In the genomic region with DNA sequence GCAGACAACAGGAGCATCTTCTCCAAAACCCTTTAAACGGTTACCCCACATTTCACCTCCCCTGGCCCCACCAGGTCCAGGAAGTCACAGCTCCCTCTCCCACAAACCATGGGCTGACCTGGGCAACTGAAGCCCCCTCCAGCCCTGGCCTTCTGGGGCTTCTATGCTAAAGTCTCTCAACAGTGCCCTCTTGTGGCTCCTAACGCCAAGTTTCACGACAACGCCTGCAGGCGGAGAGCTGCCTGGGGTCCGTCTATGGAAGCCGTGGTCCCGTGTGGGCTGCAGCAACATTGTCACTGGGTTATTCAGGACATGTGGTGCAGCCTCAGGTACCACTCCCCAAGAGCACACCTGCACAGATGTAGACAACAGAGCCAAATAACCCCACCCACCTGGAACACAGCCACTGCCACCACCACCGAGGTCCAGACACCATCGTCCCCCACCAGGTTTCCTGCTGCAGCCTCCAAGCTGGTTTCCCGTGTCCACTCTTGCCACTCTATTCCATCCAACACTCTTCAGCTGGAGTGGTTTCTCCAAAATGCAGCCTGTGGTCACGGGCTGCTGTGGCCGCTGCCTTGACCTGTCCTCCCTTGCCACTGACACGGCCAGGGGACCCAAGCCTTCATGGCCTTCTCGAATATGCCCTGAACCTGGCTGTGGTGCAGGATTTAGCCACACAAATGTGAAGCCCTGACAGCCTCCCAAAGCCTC, we compare ENCODE assay signal across 9 cellular contexts. TPM values are rescaled to one million over a fixed set of nuclear protein-coding genes. Genes with fewer than 3 reads are reported as not detected.
DNase-seq lines count a peak whose midpoint lies in the region; ATAC-seq, FAIRE-seq and TF ChIP-seq lines count a peak whose summit lies in the region.
"Had no signal": no experiment of that assay in that cellular context is flagged by ENCODE, and none has a peak within 500 bp of the region (broad histone marks: within the 10 kb centered on the region; RNA-seq: fewer than 3 reads in every experiment).

No MANE protein-coding gene starts in this region.

- H3K9me3 ChIP-seq in Peyer's patch (no peaks in the 10 kb centered on the region), body of pancreas (no peaks in the 10 kb centered on the region), HepG2 (ENCODE audit: low read length) (no peaks in the 10 kb centered on the region), tibial nerve (no peaks in the 10 kb centered on the region)

- H3K36me3 ChIP-seq in Peyer's patch (no peaks in the 10 kb centered on the region), body of pancreas (replicated peaks in 1 of 2; ENCODE audit: insufficient read depth in 1 of 2, low read depth in 2 of 2) (no peaks in the 10 kb centered on the region), HepG2 (replicated peaks in 1 of 2; ENCODE audit: control insufficient read depth in 1 of 2, insufficient read depth in 2 of 2, low read length in 2 of 2) (no peaks in the 10 kb centered on the region; a peak in 1 of 5 replicates), tibial nerve (peaks cover 0 to 13% (median 0%) of the 10 kb centered on the region in 3 donors)

- no peaks in the 10 kb centered on the region for H3K79me2 ChIP-seq in HepG2 (ENCODE audit: insufficient read depth, low read length)

- CTCF ChIA-PET in HepG2 (lab: Yijun Ruan, JAX; ENCODE audit: low intra/inter-chr PET ratio, low total read pairs), result interaction anchor here (1.1 to 1.7 kb wide), 3 partner anchors 95 to 734 kb away, joined by 3 to 5 read pairs (median 5); no protein-coding TSS in a partner anchor

- no peak for TF ChIP-seq EP300 in HepG2 (IDR thresholded peaks at IDR 0.05; ENCODE audit: low read depth in 2 of 2, low read length in 2 of 2)
- no peak for TF ChIP-seq EP300 in HepG2 (CRISPR knock-in tag; IDR thresholded peaks at IDR 0.05; ENCODE audit: borderline replicate concordance)
- TF ChIP-seq EP300 in tibial nerve (IDR thresholded peaks at IDR 0.05), result peak in 1 of 2 donors; percentile 15

- H3K4me1 ChIP-seq in Peyer's patch (peaks cover 0 to 5% (median 0%) of the 10 kb centered on the region in 4 donors), body of pancreas (no peaks in the 10 kb centered on the region), HepG2 (ENCODE audit: insufficient read depth, low read length) (peaks cover 25% of the 10 kb centered on the region), tibial nerve (peaks cover 0 to 5% (median 0%) of the 10 kb centered on the region in 4 donors)

- peak; percentile 21 for FAIRE-seq in HepG2 (lab: Jason Lieb, UNC)

- WGBS in body of pancreas, 2 donors, result 44 to 65% methylated on average over 8 to 15 of the region's 15 CpGs
- WGBS in HepG2 (ENCODE audit: low lambda C conversion rate), result 46% methylated on average over 14 of the region's 15 CpGs
- 43 to 63% methylated on average over 12 to 15 of the region's 15 CpGs for WGBS in tibial nerve, 2 donors

- no peak for TF ChIP-seq POLR2A in Peyer's patch (IDR thresholded peaks at IDR 0.05)
- no peak for TF ChIP-seq POLR2A in body of pancreas (IDR thresholded peaks at IDR 0.05)
- TF ChIP-seq POLR2A in HepG2 (IDR thresholded peaks at IDR 0.05; ENCODE audit: insufficient read depth in 1 of 2, low read depth in 2 of 2, low read length in 2 of 2), result no peak
- no peak for TF ChIP-seq POLR2A in tibial nerve (IDR thresholded peaks at IDR 0.05)

- ATAC-seq in body of pancreas (no peak), HepG2 (peak; percentile 75), GM21360 (IDR thresholded peaks at IDR 0.05; ENCODE audit: unreplicated experiment) (no peak), HG03469 (IDR thresholded peaks at IDR 0.05; ENCODE audit: unreplicated experiment) (no peak)

- H3K27me3 ChIP-seq in Peyer's patch (no peaks in the 10 kb centered on the region), body of pancreas (no peaks in the 10 kb centered on the region), HepG2 (ENCODE audit: control insufficient read depth in 1 of 2, insufficient read depth in 2 of 2, low read length in 2 of 2) (no peaks in the 10 kb centered on the region), tibial nerve (no peaks in the 10 kb centered on the region)

- no peak; the same call in 1 of the 2 replicates for TF ChIP-seq RAD21 in HepG2 (CRISPR knock-in tag; IDR thresholded peaks at IDR 0.05)

- BruUV-seq in HepG2 (replicated peaks; lab: Mats Ljungman, UMichigan), result no TSS peak

- TF ChIP-seq CTCF in Peyer's patch (IDR thresholded peaks at IDR 0.05) (peak in 4 of 6 experiments; percentile 14 to 44 (median 36)), body of pancreas (IDR thresholded peaks at IDR 0.05) (peak; percentile 21 to 48 (median 38)), HepG2 (CRISPR knock-in tag; IDR thresholded peaks at IDR 0.05) (peak; percentile 78), tibial nerve (IDR thresholded peaks at IDR 0.05) (peak; percentile 51 to 65 (median 55))

- no peak overlapping the region for H3K4me2 ChIP-seq in HepG2 (ENCODE audit: low read depth, low read length)

- POLR2A ChIA-PET in HepG2 (lab: Yijun Ruan, JAX), result interaction anchor here (1.2 kb wide), 1 partner anchor 19 kb away, joined by 5 read pairs; the partner anchor contains the start of gene C16orf95

- no peaks in the 10 kb centered on the region for H4K20me1 ChIP-seq in HepG2 (ENCODE audit: insufficient read depth, low read length)

- in situ Hi-C loops in HepG2 (cut with HindIII; ENCODE audit: extremely low pct_ligation_motif_present, low pct_unique_long_range_greater_than_20kb), result no loop called here

- intact Hi-C loops in body of pancreas (cut with DNase I) (no loop called here), HepG2 (cut with micrococcal nuclease; ENCODE audit: unreplicated experiment) (loop anchor here (5.0 kb wide), 1 partner anchor 736 kb away; no protein-coding TSS in a partner anchor)

- H3K4me3 ChIP-seq in Peyer's patch, result no peak overlapping the region
- no peak overlapping the region for H3K4me3 ChIP-seq in body of pancreas
- no peak overlapping the region for H3K4me3 ChIP-seq in HepG2 (replicated peaks in 1 of 3; ENCODE audit: insufficient read depth in 1 of 3, low read depth in 2 of 3, low read length in 3 of 3)
- no peak overlapping the region for H3K4me3 ChIP-seq in tibial nerve

- DNase-seq in DMS53 (lab: John Stamatoyannopoulos, UW) (peak; percentile 31), DMS53 treated with DMSO at 0.1 percent for 48 hours (lab: John Stamatoyannopoulos, UW; ENCODE audit: unreplicated experiment) (no peak), Peyer's patch (peak in 1 of 3 donors; percentile 57), body of pancreas (peak in 3 of 4 donors; percentile 32 to 47 (median 34)), HepG2 (ENCODE audit: low spot score) (peak; percentile 54), tibial nerve (ENCODE audit: low spot score in 2 of 2) (peak in 1 of 2 donors; percentile 30)
- DNase-seq: activated B cell treated with CpG ODN at 0.5 μM for 24 hours had no signal

- no peak overlapping the region for H3K9ac ChIP-seq in HepG2 (ENCODE audit: insufficient read depth, low read depth, low read length)

- no peak overlapping the region for H3K27ac ChIP-seq in Peyer's patch
- no peak overlapping the region for H3K27ac ChIP-seq in body of pancreas
- H3K27ac ChIP-seq in HepG2 (ENCODE audit: extremely low read length, insufficient read depth, low read length), result no peak overlapping the region
- no peak overlapping the region for H3K27ac ChIP-seq in tibial nerve

- no peak overlapping the region for H2AFZ ChIP-seq in HepG2 (ENCODE audit: low read length)

TF ChIP-seq in HepG2, 621 proteins besides CTCF, POLR2A, EP300 and RAD21 (continues in another document):
- TF ChIP-seq NFKBIZ (CRISPR knock-in tag; IDR thresholded peaks at IDR 0.05) (no peak), XRCC5 (optimal IDR thresholded peaks at IDR 0.05; ENCODE audit: low read length) (peak; percentile 79), ZFYVE20 (CRISPR knock-in tag; IDR thresholded peaks at IDR 0.05; ENCODE audit: borderline replicate concordance, low read depth) (no peak), RFX1 (IDR thresholded peaks at IDR 0.05) (no peak), MIXL1 (CRISPR knock-in tag; IDR thresholded peaks at IDR 0.05) (no peak), ZBTB44 (CRISPR knock-in tag; IDR thresholded peaks at IDR 0.05) (no peak)

RNA-seq across cellular contexts. Expression of gene C16orf95, which starts 19.1 kb away (rescaled TPM):
- total RNA-seq in Peyer's patch (1 to 10 TPM in 1 of 4 donors, not detected in 3; 1.2 TPM), body of pancreas (1 to 10 TPM; 1.3 to 2.0 TPM), HepG2 (2016; rRNA removed; fragmentation: Illumina TruSeq; extraction: Trizol) (7.2 and 8.6 TPM in 2 replicates), tibial nerve (1 to 10 TPM in 3 of 4 donors, under 1 TPM in 1; 0.44 to 9.8 (median 2.6) TPM)
- 20.8 and 21.6 TPM in 2 replicates for total RNA-seq in HepG2 (2016; cell fraction: cytosol; rRNA removed; fragmentation: Illumina TruSeq; extraction: Trizol; ENCODE audit: low read depth)
- total RNA-seq in HepG2 (2016; cell fraction: insoluble cytoplasmic fraction; rRNA removed; fragmentation: Illumina TruSeq; extraction: Trizol), result 6.9 and 8.1 TPM in 2 replicates
- 15.4 and 16.2 TPM in 2 replicates for total RNA-seq in HepG2 (2016; cell fraction: membrane; rRNA removed; fragmentation: Illumina TruSeq; extraction: Trizol)
- total RNA-seq in HepG2 (2016; cell fraction: nucleus; rRNA removed; fragmentation: Illumina TruSeq; extraction: Trizol), result 6.3 TPM in 2 replicates
- 2.0 and 2.8 TPM in 2 replicates for polyA plus RNA-seq in HepG2 (2011; rRNA removed)
- 1.3 and 3.1 TPM in 2 replicates for polyA plus RNA-seq in HepG2 (2011; cell fraction: cytosol; rRNA removed)
- 4.1 and 5.0 TPM in 2 replicates for polyA plus RNA-seq in HepG2 (2011; cell fraction: nucleus; rRNA removed)
- polyA plus RNA-seq in HepG2 (2012), result 3.8 and 4.5 TPM in 2 replicates
- polyA plus RNA-seq in HepG2 (2016; cell fraction: cytosol; fragmentation: Illumina TruSeq; extraction: Trizol; ENCODE audit: low read depth), result 14.5 and 18.3 TPM in 2 replicates
- polyA plus RNA-seq in HepG2 (2016; cell fraction: insoluble cytoplasmic fraction; fragmentation: Illumina TruSeq; extraction: Trizol; ENCODE audit: low read depth), result 6.1 and 7.7 TPM in 2 replicates
- 13.5 and 16.8 TPM in 2 replicates for polyA plus RNA-seq in HepG2 (2016; cell fraction: membrane; fragmentation: Illumina TruSeq; extraction: Trizol; ENCODE audit: low read depth)
- 7.1 and 7.6 TPM in 2 replicates for polyA plus RNA-seq in HepG2 (2016; cell fraction: nucleus; fragmentation: Illumina TruSeq; extraction: Trizol; ENCODE audit: insufficient read depth, low read depth)
- polyA minus RNA-seq in HepG2 (2011; rRNA and poly(A)+ RNA removed; ENCODE audit: low replicate concordance), result 2.1 and 2.6 TPM in 2 replicates
- polyA minus RNA-seq in HepG2 (2011; cell fraction: cytosol; rRNA and poly(A)+ RNA removed), result 0.79 and 1.4 TPM in 2 replicates
- polyA minus RNA-seq in HepG2 (2011; cell fraction: nucleus; rRNA and poly(A)+ RNA removed), result 3.7 and 5.0 TPM in 2 replicates
